9 cellular contexts compared by ENCODE assay signal in genomic region chr10:68871731-68872342, GRCh38. TPM values are rescaled to one million over a fixed set of nuclear protein-coding genes. Genes with fewer than 3 reads are reported as not detected.
A peak's percentile ranks its signal among the peaks of the same experiment; 100 is the strongest.
DNase-seq lines count a peak whose midpoint lies in the region; ATAC-seq and TF ChIP-seq lines count a peak whose summit lies in the region.
"Had no signal": no experiment of that assay in that cellular context is flagged by ENCODE, and none has a peak within 500 bp of the region (broad histone marks: within the 10 kb centered on the region; RNA-seq: fewer than 3 reads in every experiment).

No MANE protein-coding gene starts in this region.

- DNase-seq in BJ (ENCODE audit: low read depth), result peak; percentile 51
- peak; percentile 69 to 70 for DNase-seq in NCI-H187 (lab: John Stamatoyannopoulos, UW)
- DNase-seq in astrocyte of the spinal cord (ENCODE audit: low read depth, low spot score), result peak; percentile 96
- peak; percentile 28 for DNase-seq in midbrain (lab: John Stamatoyannopoulos, UW)
- DNase-seq in stimulated activated CD4-positive, alpha-beta T cell treated with anti-CD3 and anti-CD28 coated beads, Interleukin-4, amount 100 ng/mL, for 24 hours, result no peak
- DNase-seq in SIG-M5 treated with dmso at 0.1 percent for 504 hours (lab: John Stamatoyannopoulos, UW; ENCODE audit: unreplicated experiment), result no peak
- no peak for DNase-seq in CD4-positive, alpha-beta memory T cell
- DNase-seq: GDM1 had no signal

- no peaks in the 10 kb centered on the region; the same call in 1 of the 2 replicates for H3K27me3 ChIP-seq in BJ (ENCODE audit: control insufficient read depth, insufficient read depth, low read length)
- no peaks in the 10 kb centered on the region for H3K27me3 ChIP-seq in CD4-positive, alpha-beta memory T cell (ENCODE audit: insufficient read depth, low read length)

- POLR2A ChIA-PET in BJ (lab: Charles Lee), result interaction anchor here (0.6 kb wide), 1 partner anchor 536 kb away, joined by 4 read pairs; no protein-coding TSS in a partner anchor
- POLR2A ChIA-PET in CD4-positive, alpha-beta memory T cell (lab: Charles Lee; ENCODE audit: partially characterized antibody), result no interaction called here

- peaks cover 0 to 5% (median 0%) of the 10 kb centered on the region in 8 donors for H3K9me3 Mint-ChIP-seq in CD4-positive, alpha-beta memory T cell

- peaks cover 0 to 6% (median 4%) of the 10 kb centered on the region in 4 donors for H3K4me1 Mint-ChIP-seq in CD4-positive, alpha-beta memory T cell

- H3K27ac Mint-ChIP-seq in CD4-positive, alpha-beta memory T cell, result no peak overlapping the region

- H3K27me3 Mint-ChIP-seq in CD4-positive, alpha-beta memory T cell, result no peaks in the 10 kb centered on the region

- H3K4me3 ChIP-seq in BJ (ENCODE audit: low read depth, low read length), result no peak overlapping the region
- H3K4me3 ChIP-seq in astrocyte of the spinal cord (ENCODE audit: low read depth, low read length), result no peak overlapping the region
- H3K4me3 ChIP-seq in CD4-positive, alpha-beta memory T cell (ENCODE audit: low read length in 2 of 2), result no peak overlapping the region

- H3K4me1 ChIP-seq in CD4-positive, alpha-beta memory T cell (ENCODE audit: insufficient read depth, low read length), result no peaks in the 10 kb centered on the region

- in situ Hi-C loops in astrocyte of the spinal cord (cut with HindIII; ENCODE audit: low sequenced_read_pairs), result no loop called here

- CTCF ChIA-PET in BJ (lab: Yijun Ruan, JAX), result no interaction called here
- CTCF ChIA-PET in CD4-positive, alpha-beta memory T cell (lab: Charles Lee; ENCODE audit: partially characterized antibody), result no interaction called here

- no peaks in the 10 kb centered on the region for H3K36me3 ChIP-seq in BJ (ENCODE audit: control insufficient read depth, insufficient read depth, low read length)
- no peaks in the 10 kb centered on the region for H3K36me3 ChIP-seq in CD4-positive, alpha-beta memory T cell (ENCODE audit: insufficient read depth, low read length)

- intact Hi-C loops in CD4-positive, alpha-beta memory T cell (cut with micrococcal nuclease), result no loop called here

- H3K27ac ChIP-seq in CD4-positive, alpha-beta memory T cell (ENCODE audit: low read depth, low read length), result no peak overlapping the region

- TF ChIP-seq CTCF in BJ (IDR thresholded peaks at IDR 0.05; ENCODE audit: insufficient read depth, low read depth, low read length) (no peak), astrocyte of the spinal cord (IDR thresholded peaks at IDR 0.05; ENCODE audit: low read depth, low read length) (no peak)

- no peaks in the 10 kb centered on the region for H3K36me3 Mint-ChIP-seq in CD4-positive, alpha-beta memory T cell

- ATAC-seq in HG03108 (IDR thresholded peaks at IDR 0.05; ENCODE audit: unreplicated experiment), result no peak

- no peaks in the 10 kb centered on the region for H3K9me3 ChIP-seq in CD4-positive, alpha-beta memory T cell (ENCODE audit: control insufficient read depth in 1 of 2, low read length in 2 of 2)

- no peak overlapping the region for H3K4me3 Mint-ChIP-seq in CD4-positive, alpha-beta memory T cell

RNA-seq across cellular contexts. Expression of gene DDX50, which starts 29.3 kb away (rescaled TPM):
- polyA plus RNA-seq in BJ (2011; rRNA removed), result 23.1 and 43.3 TPM in 2 replicates
- polyA minus RNA-seq in BJ (2011; rRNA and poly(A)+ RNA removed), result 15.5 and 19.5 TPM in 2 replicates
- total RNA-seq in CD4-positive, alpha-beta memory T cell, result 10 to 100 TPM; 41.1 to 41.9 TPM
- 10 to 100 TPM; 39.5 to 45.2 TPM for polyA plus RNA-seq in CD4-positive, alpha-beta memory T cell

RNA-seq across cellular contexts. Expression of gene STOX1, which starts 44.5 kb away (rescaled TPM):
- 0.02 TPM in 1 of 2 replicates, not detected in the other for polyA plus RNA-seq in BJ (2011; rRNA removed)
- polyA minus RNA-seq in BJ (2011; rRNA and poly(A)+ RNA removed), result not detected in 2 replicates
- total RNA-seq in CD4-positive, alpha-beta memory T cell, result under 1 TPM; 0.33 to 0.35 TPM
- polyA plus RNA-seq in CD4-positive, alpha-beta memory T cell, result under 1 TPM; 0.17 to 0.21 TPM

Comparison
In these comparisons a context has a peak if more than half of its experiments do, and no peak if none do; other contexts are left out.
1. DNase-seq: peak in BJ (single experiment), NCI-H187 (2 of 2), astrocyte of the spinal cord (single experiment) and midbrain (single experiment); none in stimulated activated CD4-positive, alpha-beta T cell treated with anti-CD3 and anti-CD28 coated beads, Interleukin-4, amount 100 ng/mL, for 24 hours (single experiment), SIG-M5 treated with dmso at 0.1 percent for 504 hours (single experiment) and CD4-positive, alpha-beta memory T cell (0 of 5).